8 cellular contexts compared by ENCODE assay signal in genomic region chr7:114922151-114922651, GRCh38. TPM values are rescaled to one million over a fixed set of nuclear protein-coding genes. Genes with fewer than 3 reads are reported as not detected.
DNase-seq lines count a peak whose midpoint lies in the region; ATAC-seq and TF ChIP-seq lines count a peak whose summit lies in the region.

No MANE protein-coding gene starts in this region.

- no peaks in the 10 kb centered on the region for H3K27me3 ChIP-seq in Peyer's patch
- H3K27me3 ChIP-seq in heart left ventricle, result no peaks in the 10 kb centered on the region

- WGBS in heart left ventricle, 4 donors, result 0 to 1% (median 1%) methylated on average over 47 to 48 of the region's 48 CpGs

- H3K27ac ChIP-seq in Peyer's patch (peak overlapping the region; percentile 82 to 90 (median 87)), heart left ventricle (peak overlapping the region; percentile 83 to 96 (median 92))

- DNase-seq in NCI-H510A (lab: John Stamatoyannopoulos, UW) (peak; percentile 15), NCI-H510A treated with DMSO at 0.1 percent for 48 hours (lab: John Stamatoyannopoulos, UW) (no peak), Peyer's patch (peak; percentile 41 to 67 (median 65)), heart left ventricle (peak in 4 of 5 donors; percentile 70 to 84 (median 74)), retina (peak; percentile 86), NCI-H1436 (lab: John Stamatoyannopoulos, UW) (no peak)
- peak; percentile 70 for DNase-seq in activated naive CD4-positive, alpha-beta T cell treated with anti-CD3 and anti-CD28 coated beads, Interleukin-2, amount 50 U/mL, for 16 hours

- no peaks in the 10 kb centered on the region for H3K36me3 ChIP-seq in Peyer's patch
- H3K36me3 ChIP-seq in heart left ventricle, result peaks cover 0 to 6% (median 0%) of the 10 kb centered on the region in 9 donors

- intact Hi-C loops in heart left ventricle (cut with DNase I), result loop anchor here in 6 of 10 donors (5.0 to 10.0 kb wide), 8 partner anchors 53 to 295 kb away; no protein-coding TSS in a partner anchor

- H3K4me3 ChIP-seq in Peyer's patch (peak overlapping the region; percentile 69 to 76 (median 72)), heart left ventricle (peak overlapping the region; percentile 64 to 92 (median 84))

- H3K9me3 ChIP-seq in Peyer's patch, result no peaks in the 10 kb centered on the region
- H3K9me3 ChIP-seq in heart left ventricle, result no peaks in the 10 kb centered on the region

- TF ChIP-seq POLR2A in Peyer's patch (IDR thresholded peaks at IDR 0.05) (no peak), heart left ventricle (IDR thresholded peaks at IDR 0.05) (peak in 1 of 2 donors; percentile 44)

- peak; percentile 33 for ATAC-seq in HG02973 (IDR thresholded peaks at IDR 0.05; ENCODE audit: unreplicated experiment)
- peak; percentile 40 to 95 (median 92) for ATAC-seq in heart left ventricle

- peaks cover 0 to 17% (median 4%) of the 10 kb centered on the region in 4 donors for H3K4me1 ChIP-seq in Peyer's patch
- peaks cover 0 to 43% (median 17%) of the 10 kb centered on the region in 12 donors for H3K4me1 ChIP-seq in heart left ventricle

- no peak for TF ChIP-seq CTCF in Peyer's patch (IDR thresholded peaks at IDR 0.05)
- TF ChIP-seq CTCF in heart left ventricle (IDR thresholded peaks at IDR 0.05), result peak in 1 of 12 donors; percentile 6

RNA-seq across cellular contexts. Expression of gene MDFIC, which starts 0.3 kb away (rescaled TPM):
- total RNA-seq in Peyer's patch (10 to 100 TPM in 2 of 4 donors, 1 to 10 TPM in 2; 4.3 to 36.3 (median 9.0) TPM), heart left ventricle (10 to 100 TPM; 20.6 to 51.8 (median 34.5) TPM)
- polyA plus RNA-seq in heart left ventricle, result 10 to 100 TPM; 11.2 to 12.6 TPM

Comparison
In these comparisons a context has a peak if more than half of its experiments do, and no peak if none do; other contexts are left out.
1. DNase-seq: peak in NCI-H510A (single experiment), Peyer's patch (3 of 3), activated naive CD4-positive, alpha-beta T cell treated with anti-CD3 and anti-CD28 coated beads, Interleukin-2, amount 50 U/mL, for 16 hours (single experiment), heart left ventricle (4 of 5) and retina (single experiment); none in NCI-H510A treated with DMSO at 0.1 percent for 48 hours (single experiment) and NCI-H1436 (single experiment).